ENCODE assay signal across 10 cellular contexts in genomic region chr10:77669892-77670291, GRCh38.
"Had no signal": no experiment of that assay in that cellular context is flagged by ENCODE, and none has a peak within 500 bp of the region (broad histone marks: within the 10 kb centered on the region; RNA-seq: fewer than 3 reads in every experiment).

No MANE protein-coding gene starts in this region.

- H3K4me1 ChIP-seq: pancreas, vagina had no signal

- H3K4me2 ChIP-seq: neural progenitor cell had no signal

- ATAC-seq: activated CD4-positive, CD25-positive, alpha-beta regulatory T cell treated with anti-CD3 and anti-CD28 coated beads, Interleukin-2, amount 50 U/mL, for 24 hours; activated T-cell treated with anti-CD3 and anti-CD28 coated beads, Interleukin-2, amount 50 U/mL, for 4 hours; esophagus mucosa; pancreas had no signal

- H3K9me3 ChIP-seq: pancreas, vagina had no signal

- H3K4me3 ChIP-seq: dorsolateral prefrontal cortex, neural progenitor cell, pancreas, vagina had no signal

- H2AFZ ChIP-seq: neural progenitor cell had no signal

- DNase-seq: activated gamma-delta T cell; activated T-cell treated with anti-CD3 and anti-CD28 coated beads, Interleukin-2, amount 50 U/mL, for 4 hours; dorsolateral prefrontal cortex; kidney; pancreas; stimulated activated CD4-positive, alpha-beta T cell treated with anti-CD3 and anti-CD28 coated beads, Interleukin-4, amount 100 ng/mL, for 24 hours had no signal

- H3K36me3 ChIP-seq: neural progenitor cell, pancreas, vagina had no signal

- H3K27ac ChIP-seq: dorsolateral prefrontal cortex, neural progenitor cell, pancreas, vagina had no signal

- H3K9ac ChIP-seq: neural progenitor cell had no signal

- H3K27me3 ChIP-seq: neural progenitor cell, pancreas, vagina had no signal
